ENCODE assay signal across 1 cellular context in genomic region chr2:39437522-39438296, GRCh38.
A peak's percentile ranks its signal among the peaks of the same experiment; 100 is the strongest.
TF ChIP-seq lines count a peak whose summit lies in the region.

No MANE protein-coding gene starts in this region.

TF ChIP-seq in HepG2, 621 proteins besides CTCF, POLR2A, EP300 and RAD21 (continued from another document and continues in another):
- TF ChIP-seq, protein P1, sequence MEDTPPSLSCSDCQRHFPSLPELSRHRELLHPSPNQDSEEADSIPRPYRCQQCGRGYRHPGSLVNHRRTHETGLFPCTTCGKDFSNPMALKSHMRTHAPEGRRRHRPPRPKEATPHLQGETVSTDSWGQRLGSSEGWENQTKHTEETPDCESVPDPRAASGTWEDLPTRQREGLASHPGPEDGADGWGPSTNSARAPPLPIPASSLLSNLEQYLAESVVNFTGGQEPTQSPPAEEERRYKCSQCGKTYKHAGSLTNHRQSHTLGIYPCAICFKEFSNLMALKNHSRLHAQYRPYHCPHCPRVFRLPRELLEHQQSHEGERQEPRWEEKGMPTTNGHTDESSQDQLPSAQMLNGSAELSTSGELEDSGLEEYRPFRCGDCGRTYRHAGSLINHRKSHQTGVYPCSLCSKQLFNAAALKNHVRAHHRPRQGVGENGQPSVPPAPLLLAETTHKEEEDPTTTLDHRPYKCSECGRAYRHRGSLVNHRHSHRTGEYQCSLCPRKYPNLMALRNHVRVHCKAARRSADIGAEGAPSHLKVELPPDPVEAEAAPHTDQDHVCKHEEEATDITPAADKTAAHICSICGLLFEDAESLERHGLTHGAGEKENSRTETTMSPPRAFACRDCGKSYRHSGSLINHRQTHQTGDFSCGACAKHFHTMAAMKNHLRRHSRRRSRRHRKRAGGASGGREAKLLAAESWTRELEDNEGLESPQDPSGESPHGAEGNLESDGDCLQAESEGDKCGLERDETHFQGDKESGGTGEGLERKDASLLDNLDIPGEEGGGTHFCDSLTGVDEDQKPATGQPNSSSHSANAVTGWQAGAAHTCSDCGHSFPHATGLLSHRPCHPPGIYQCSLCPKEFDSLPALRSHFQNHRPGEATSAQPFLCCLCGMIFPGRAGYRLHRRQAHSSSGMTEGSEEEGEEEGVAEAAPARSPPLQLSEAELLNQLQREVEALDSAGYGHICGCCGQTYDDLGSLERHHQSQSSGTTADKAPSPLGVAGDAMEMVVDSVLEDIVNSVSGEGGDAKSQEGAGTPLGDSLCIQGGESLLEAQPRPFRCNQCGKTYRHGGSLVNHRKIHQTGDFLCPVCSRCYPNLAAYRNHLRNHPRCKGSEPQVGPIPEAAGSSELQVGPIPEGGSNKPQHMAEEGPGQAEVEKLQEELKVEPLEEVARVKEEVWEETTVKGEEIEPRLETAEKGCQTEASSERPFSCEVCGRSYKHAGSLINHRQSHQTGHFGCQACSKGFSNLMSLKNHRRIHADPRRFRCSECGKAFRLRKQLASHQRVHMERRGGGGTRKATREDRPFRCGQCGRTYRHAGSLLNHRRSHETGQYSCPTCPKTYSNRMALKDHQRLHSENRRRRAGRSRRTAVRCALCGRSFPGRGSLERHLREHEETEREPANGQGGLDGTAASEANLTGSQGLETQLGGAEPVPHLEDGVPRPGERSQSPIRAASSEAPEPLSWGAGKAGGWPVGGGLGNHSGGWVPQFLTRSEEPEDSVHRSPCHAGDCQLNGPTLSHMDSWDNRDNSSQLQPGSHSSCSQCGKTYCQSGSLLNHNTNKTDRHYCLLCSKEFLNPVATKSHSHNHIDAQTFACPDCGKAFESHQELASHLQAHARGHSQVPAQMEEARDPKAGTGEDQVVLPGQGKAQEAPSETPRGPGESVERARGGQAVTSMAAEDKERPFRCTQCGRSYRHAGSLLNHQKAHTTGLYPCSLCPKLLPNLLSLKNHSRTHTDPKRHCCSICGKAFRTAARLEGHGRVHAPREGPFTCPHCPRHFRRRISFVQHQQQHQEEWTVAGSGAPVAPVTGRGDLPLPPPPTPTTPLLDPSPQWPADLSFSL (CRISPR knock-in tag; IDR thresholded peaks at IDR 0.05) = no peak
- no peak for TF ChIP-seq GPN1 (CRISPR knock-in tag; IDR thresholded peaks at IDR 0.05; ENCODE audit: borderline replicate concordance)
- peak; percentile 12; the same call in 1 of the 2 replicates for TF ChIP-seq AFF4 (CRISPR knock-in tag; IDR thresholded peaks at IDR 0.05)
- no peak; the same call in 1 of the 2 replicates for TF ChIP-seq SSRP1 (CRISPR knock-in tag; IDR thresholded peaks at IDR 0.05)
- TF ChIP-seq, protein P2, sequence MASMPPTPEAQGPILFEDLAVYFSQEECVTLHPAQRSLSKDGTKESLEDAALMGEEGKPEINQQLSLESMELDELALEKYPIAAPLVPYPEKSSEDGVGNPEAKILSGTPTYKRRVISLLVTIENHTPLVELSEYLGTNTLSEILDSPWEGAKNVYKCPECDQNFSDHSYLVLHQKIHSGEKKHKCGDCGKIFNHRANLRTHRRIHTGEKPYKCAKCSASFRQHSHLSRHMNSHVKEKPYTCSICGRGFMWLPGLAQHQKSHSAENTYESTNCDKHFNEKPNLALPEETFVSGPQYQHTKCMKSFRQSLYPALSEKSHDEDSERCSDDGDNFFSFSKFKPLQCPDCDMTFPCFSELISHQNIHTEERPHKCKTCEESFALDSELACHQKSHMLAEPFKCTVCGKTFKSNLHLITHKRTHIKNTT (CRISPR knock-in tag; IDR thresholded peaks at IDR 0.05) = no peak
- TF ChIP-seq ZNF775 (CRISPR knock-in tag; IDR thresholded peaks at IDR 0.05; ENCODE audit: borderline replicate concordance) = no peak
- no peak for TF ChIP-seq MXD3 (CRISPR knock-in tag; IDR thresholded peaks at IDR 0.05)
- 0 out of 2 replicates have a peak, but pooled peaks have one; percentile 45 for TF ChIP-seq NAIF1 (CRISPR knock-in tag; IDR thresholded peaks at IDR 0.05; ENCODE audit: borderline replicate concordance)
- no peak for TF ChIP-seq LCORL (IDR thresholded peaks at IDR 0.05)
- TF ChIP-seq LCORL (CRISPR knock-in tag; IDR thresholded peaks at IDR 0.05) = no peak; the same call in 1 of the 2 replicates
- TF ChIP-seq PRMT3 (CRISPR knock-in tag; IDR thresholded peaks at IDR 0.05; ENCODE audit: borderline replicate concordance, low read depth) = no peak
- peak; percentile 85; the same call in 1 of the 2 replicates for TF ChIP-seq ZBTB4 (CRISPR knock-in tag; IDR thresholded peaks at IDR 0.05; ENCODE audit: borderline replicate concordance)
- no peak for TF ChIP-seq ATRX (CRISPR knock-in tag; IDR thresholded peaks at IDR 0.05; ENCODE audit: borderline replicate concordance)
- TF ChIP-seq, protein P3, sequence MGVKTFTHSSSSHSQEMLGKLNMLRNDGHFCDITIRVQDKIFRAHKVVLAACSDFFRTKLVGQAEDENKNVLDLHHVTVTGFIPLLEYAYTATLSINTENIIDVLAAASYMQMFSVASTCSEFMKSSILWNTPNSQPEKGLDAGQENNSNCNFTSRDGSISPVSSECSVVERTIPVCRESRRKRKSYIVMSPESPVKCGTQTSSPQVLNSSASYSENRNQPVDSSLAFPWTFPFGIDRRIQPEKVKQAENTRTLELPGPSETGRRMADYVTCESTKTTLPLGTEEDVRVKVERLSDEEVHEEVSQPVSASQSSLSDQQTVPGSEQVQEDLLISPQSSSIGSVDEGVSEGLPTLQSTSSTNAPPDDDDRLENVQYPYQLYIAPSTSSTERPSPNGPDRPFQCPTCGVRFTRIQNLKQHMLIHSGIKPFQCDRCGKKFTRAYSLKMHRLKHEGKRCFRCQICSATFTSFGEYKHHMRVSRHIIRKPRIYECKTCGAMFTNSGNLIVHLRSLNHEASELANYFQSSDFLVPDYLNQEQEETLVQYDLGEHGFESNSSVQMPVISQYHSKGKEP (CRISPR knock-in tag; IDR thresholded peaks at IDR 0.05) = no peak
- TF ChIP-seq, protein P4, sequence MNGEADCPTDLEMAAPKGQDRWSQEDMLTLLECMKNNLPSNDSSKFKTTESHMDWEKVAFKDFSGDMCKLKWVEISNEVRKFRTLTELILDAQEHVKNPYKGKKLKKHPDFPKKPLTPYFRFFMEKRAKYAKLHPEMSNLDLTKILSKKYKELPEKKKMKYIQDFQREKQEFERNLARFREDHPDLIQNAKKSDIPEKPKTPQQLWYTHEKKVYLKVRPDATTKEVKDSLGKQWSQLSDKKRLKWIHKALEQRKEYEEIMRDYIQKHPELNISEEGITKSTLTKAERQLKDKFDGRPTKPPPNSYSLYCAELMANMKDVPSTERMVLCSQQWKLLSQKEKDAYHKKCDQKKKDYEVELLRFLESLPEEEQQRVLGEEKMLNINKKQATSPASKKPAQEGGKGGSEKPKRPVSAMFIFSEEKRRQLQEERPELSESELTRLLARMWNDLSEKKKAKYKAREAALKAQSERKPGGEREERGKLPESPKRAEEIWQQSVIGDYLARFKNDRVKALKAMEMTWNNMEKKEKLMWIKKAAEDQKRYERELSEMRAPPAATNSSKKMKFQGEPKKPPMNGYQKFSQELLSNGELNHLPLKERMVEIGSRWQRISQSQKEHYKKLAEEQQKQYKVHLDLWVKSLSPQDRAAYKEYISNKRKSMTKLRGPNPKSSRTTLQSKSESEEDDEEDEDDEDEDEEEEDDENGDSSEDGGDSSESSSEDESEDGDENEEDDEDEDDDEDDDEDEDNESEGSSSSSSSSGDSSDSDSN (CRISPR knock-in tag; IDR thresholded peaks at IDR 0.05) = no peak
- TF ChIP-seq MAFG (CRISPR knock-in tag; IDR thresholded peaks at IDR 0.05) = no peak
- TF ChIP-seq, protein P5, sequence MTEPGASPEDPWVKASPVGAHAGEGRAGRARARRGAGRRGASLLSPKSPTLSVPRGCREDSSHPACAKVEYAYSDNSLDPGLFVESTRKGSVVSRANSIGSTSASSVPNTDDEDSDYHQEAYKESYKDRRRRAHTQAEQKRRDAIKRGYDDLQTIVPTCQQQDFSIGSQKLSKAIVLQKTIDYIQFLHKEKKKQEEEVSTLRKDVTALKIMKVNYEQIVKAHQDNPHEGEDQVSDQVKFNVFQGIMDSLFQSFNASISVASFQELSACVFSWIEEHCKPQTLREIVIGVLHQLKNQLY (CRISPR knock-in tag; IDR thresholded peaks at IDR 0.05) = no peak
- TF ChIP-seq, protein P6, sequence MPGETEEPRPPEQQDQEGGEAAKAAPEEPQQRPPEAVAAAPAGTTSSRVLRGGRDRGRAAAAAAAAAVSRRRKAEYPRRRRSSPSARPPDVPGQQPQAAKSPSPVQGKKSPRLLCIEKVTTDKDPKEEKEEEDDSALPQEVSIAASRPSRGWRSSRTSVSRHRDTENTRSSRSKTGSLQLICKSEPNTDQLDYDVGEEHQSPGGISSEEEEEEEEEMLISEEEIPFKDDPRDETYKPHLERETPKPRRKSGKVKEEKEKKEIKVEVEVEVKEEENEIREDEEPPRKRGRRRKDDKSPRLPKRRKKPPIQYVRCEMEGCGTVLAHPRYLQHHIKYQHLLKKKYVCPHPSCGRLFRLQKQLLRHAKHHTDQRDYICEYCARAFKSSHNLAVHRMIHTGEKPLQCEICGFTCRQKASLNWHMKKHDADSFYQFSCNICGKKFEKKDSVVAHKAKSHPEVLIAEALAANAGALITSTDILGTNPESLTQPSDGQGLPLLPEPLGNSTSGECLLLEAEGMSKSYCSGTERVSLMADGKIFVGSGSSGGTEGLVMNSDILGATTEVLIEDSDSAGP (CRISPR knock-in tag; IDR thresholded peaks at IDR 0.05; ENCODE audit: borderline replicate concordance) = peak; percentile 56
- TF ChIP-seq U2AF1 (optimal IDR thresholded peaks at IDR 0.05; ENCODE audit: low read depth, low read length) = peak; percentile 37
- TF ChIP-seq MLXIP (CRISPR knock-in tag; IDR thresholded peaks at IDR 0.05; ENCODE audit: borderline replicate concordance) = no peak
- no peak for TF ChIP-seq GATAD1 (CRISPR knock-in tag; IDR thresholded peaks at IDR 0.05)
- TF ChIP-seq ZNF256 (CRISPR knock-in tag; conservative IDR thresholded peaks at IDR 0.05) = no peak
- no peak for TF ChIP-seq ZNF160 (CRISPR knock-in tag; IDR thresholded peaks at IDR 0.05)
- TF ChIP-seq NFYC (CRISPR knock-in tag; IDR thresholded peaks at IDR 0.05) = no peak
